1 cellular context compared by ENCODE assay signal in the genomic region with DNA sequence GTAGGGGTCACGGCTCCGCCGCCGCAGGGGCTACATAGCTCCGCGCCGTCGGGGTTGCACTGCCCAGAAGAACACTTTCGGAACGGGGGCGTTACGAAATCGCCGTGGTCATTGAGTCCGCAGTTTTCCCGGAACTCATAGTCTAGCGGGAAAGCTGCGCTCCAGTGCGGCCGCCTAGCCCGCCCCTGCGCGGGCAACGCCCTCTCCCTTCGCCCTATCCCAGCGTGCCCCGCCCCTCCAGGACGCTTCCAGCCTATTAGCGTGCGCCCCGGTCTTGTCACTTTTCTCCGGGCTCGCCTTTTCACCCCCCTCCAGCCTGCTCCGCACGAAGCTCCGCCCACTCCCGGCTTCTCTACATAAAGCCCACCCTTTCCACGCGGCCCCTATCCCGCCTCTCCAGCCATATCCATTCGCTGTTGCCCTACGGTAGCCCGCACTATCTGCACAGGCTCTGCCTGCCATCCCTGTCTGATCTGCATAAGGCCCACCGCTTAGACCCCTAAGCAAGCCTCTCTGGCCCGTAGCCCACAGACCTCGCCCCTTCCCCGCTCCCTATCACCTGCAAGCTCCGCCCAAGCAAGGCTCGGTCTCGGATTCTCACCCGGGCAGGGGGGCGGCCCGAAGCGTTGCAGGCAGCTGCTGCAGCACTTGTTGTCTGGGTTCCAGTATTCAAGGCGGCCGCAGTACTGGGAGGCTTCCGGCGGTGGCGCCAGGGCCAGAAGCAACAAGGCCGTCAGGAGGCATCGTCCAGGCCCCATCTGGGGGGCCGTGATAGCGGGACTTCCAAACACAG.
TF ChIP-seq lines count a peak whose summit lies in the region.

No MANE protein-coding gene starts in this region.

TF ChIP-seq in K562, 482 proteins besides CTCF, POLR2A, EP300 and RAD21 (continued from another document and continues in another):
- TF ChIP-seq ZBTB40 (IDR thresholded peaks at IDR 0.05) (peak; percentile 61), ZBTB40 (CRISPR knock-in tag; IDR thresholded peaks at IDR 0.05) (no peak), SIRT6 (IDR thresholded peaks at IDR 0.05; ENCODE audit: low read depth, low read length) (no peak), NFYB (IDR thresholded peaks at IDR 0.05; ENCODE audit: extremely low read depth, insufficient read length) (peak; percentile 37), E2F8 (IDR thresholded peaks at IDR 0.05; ENCODE audit: low read depth, partially characterized antibody) (peak; percentile 60), AFF4 (CRISPR knock-in tag; IDR thresholded peaks at IDR 0.05) (peak; percentile 34; the same call in 1 of the 2 replicates), VEZF1 (CRISPR knock-in tag; IDR thresholded peaks at IDR 0.05) (peak; percentile 97), ZFP36 (IDR thresholded peaks at IDR 0.05; ENCODE audit: low read depth, low read length, partially characterized antibody) (peak; percentile 84), ZNF143 (CRISPR knock-in tag; IDR thresholded peaks at IDR 0.05) (peak; percentile 49; the same call in 1 of the 2 replicates)
- TF ChIP-seq, protein P1, sequence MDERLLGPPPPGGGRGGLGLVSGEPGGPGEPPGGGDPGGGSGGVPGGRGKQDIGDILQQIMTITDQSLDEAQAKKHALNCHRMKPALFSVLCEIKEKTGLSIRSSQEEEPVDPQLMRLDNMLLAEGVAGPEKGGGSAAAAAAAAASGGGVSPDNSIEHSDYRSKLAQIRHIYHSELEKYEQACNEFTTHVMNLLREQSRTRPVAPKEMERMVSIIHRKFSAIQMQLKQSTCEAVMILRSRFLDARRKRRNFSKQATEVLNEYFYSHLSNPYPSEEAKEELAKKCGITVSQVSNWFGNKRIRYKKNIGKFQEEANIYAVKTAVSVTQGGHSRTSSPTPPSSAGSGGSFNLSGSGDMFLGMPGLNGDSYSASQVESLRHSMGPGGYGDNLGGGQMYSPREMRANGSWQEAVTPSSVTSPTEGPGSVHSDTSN (CRISPR knock-in tag; IDR thresholded peaks at IDR 0.05; ENCODE audit: low read depth): no peak
- TF ChIP-seq, protein P1 (tag; conservative IDR thresholded peaks at IDR 0.05; ENCODE audit: low read depth): peak; percentile 57
- TF ChIP-seq, protein P2, sequence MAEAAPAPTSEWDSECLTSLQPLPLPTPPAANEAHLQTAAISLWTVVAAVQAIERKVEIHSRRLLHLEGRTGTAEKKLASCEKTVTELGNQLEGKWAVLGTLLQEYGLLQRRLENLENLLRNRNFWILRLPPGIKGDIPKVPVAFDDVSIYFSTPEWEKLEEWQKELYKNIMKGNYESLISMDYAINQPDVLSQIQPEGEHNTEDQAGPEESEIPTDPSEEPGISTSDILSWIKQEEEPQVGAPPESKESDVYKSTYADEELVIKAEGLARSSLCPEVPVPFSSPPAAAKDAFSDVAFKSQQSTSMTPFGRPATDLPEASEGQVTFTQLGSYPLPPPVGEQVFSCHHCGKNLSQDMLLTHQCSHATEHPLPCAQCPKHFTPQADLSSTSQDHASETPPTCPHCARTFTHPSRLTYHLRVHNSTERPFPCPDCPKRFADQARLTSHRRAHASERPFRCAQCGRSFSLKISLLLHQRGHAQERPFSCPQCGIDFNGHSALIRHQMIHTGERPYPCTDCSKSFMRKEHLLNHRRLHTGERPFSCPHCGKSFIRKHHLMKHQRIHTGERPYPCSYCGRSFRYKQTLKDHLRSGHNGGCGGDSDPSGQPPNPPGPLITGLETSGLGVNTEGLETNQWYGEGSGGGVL (CRISPR knock-in tag; IDR thresholded peaks at IDR 0.05): no peak
- TF ChIP-seq, protein P3, sequence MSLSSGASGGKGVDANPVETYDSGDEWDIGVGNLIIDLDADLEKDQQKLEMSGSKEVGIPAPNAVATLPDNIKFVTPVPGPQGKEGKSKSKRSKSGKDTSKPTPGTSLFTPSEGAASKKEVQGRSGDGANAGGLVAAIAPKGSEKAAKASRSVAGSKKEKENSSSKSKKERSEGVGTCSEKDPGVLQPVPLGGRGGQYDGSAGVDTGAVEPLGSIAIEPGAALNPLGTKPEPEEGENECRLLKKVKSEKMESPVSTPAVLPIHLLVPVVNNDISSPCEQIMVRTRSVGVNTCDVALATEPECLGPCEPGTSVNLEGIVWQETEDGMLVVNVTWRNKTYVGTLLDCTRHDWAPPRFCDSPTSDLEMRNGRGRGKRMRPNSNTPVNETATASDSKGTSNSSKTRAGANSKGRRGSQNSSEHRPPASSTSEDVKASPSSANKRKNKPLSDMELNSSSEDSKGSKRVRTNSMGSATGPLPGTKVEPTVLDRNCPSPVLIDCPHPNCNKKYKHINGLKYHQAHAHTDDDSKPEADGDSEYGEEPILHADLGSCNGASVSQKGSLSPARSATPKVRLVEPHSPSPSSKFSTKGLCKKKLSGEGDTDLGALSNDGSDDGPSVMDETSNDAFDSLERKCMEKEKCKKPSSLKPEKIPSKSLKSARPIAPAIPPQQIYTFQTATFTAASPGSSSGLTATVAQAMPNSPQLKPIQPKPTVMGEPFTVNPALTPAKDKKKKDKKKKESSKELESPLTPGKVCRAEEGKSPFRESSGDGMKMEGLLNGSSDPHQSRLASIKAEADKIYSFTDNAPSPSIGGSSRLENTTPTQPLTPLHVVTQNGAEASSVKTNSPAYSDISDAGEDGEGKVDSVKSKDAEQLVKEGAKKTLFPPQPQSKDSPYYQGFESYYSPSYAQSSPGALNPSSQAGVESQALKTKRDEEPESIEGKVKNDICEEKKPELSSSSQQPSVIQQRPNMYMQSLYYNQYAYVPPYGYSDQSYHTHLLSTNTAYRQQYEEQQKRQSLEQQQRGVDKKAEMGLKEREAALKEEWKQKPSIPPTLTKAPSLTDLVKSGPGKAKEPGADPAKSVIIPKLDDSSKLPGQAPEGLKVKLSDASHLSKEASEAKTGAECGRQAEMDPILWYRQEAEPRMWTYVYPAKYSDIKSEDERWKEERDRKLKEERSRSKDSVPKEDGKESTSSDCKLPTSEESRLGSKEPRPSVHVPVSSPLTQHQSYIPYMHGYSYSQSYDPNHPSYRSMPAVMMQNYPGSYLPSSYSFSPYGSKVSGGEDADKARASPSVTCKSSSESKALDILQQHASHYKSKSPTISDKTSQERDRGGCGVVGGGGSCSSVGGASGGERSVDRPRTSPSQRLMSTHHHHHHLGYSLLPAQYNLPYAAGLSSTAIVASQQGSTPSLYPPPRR (CRISPR knock-in tag; IDR thresholded peaks at IDR 0.05; ENCODE audit: borderline replicate concordance): no peak
